Comparison of ENCODE assay signal across 1 cellular context in the genomic region with DNA sequence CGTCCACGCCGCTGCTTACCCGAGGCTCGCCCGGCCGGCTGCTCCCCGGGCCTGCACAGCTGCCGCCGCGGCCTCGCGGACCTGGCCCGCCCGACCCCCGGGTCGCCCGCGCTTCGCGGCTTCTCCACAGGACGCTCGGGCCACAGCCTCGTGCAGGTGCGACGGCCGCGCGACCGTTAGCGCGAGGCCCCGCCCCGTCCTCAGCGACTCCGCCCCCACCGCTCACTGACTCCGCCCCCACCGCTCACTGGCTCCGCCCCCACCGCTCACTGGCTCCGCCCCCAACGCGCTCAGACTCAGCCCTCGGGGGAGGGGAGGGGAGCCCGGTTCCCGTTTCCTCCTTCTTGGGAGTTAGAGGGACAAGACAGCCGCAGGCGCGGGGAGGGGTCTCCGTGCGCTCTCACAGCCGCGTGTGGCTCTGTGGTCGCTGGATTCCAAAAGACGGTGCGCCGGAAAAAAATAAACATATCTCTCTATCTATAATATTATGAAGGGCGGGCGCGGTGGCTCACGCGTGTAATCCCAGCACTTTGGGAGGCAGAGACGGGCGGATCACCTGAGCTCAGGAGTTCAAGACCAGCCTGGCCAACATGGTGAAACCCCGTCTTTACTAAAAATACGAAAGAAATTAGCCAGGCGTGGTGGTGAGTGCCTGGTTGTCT.
TF ChIP-seq lines count a peak whose summit lies in the region.

Gene MEIOB (minus strand): TSS at position 191 of the 662 bp plus-strand sequence. CDS start 3,989 bp downstream, outside the sequence.

TF ChIP-seq in neural cell, 6 proteins besides CTCF, POLR2A, EP300 and RAD21 (continued from another document):
- TF ChIP-seq MXI1 (conservative IDR thresholded peaks at IDR 0.05; ENCODE audit: poor library complexity, severe bottlenecking): no peak
